Comparison of ENCODE assay signal across 8 cellular contexts in the genomic region with DNA sequence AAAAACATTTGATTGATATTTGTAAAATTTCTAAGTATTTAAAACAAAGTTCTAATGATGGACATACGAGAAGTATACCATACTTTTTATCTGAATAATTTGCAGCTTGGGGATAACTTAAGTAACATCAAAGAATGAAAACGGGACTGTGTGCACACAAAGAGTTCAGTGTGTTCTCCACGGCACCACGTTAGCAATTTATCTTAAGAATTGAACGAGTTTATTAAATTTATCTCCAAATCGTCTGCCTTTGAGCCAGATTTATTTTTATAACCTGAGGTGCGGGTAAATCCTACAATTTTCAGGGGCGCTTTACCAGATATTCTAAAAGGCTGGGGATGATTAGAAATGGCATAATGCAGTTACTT. TPM values are rescaled to one million over a fixed set of nuclear protein-coding genes. Genes with fewer than 3 reads are reported as not detected.
A peak's percentile ranks its signal among the peaks of the same experiment; 100 is the strongest.
DNase-seq lines count a peak whose midpoint lies in the region; ATAC-seq and TF ChIP-seq lines count a peak whose summit lies in the region.

No MANE protein-coding gene starts in this region.

- no peaks in the 10 kb centered on the region for H3K9me3 Mint-ChIP-seq in nephron

- DNase-seq in MG63 = no peak
- DNase-seq in coronary artery (ENCODE audit: low spot score) = no peak
- DNase-seq in islet precursor cell = no peak
- no peak for DNase-seq in NCI-H1436 treated with DMSO at 0.1 percent for 48 hours (lab: John Stamatoyannopoulos, UW)
- no peak for DNase-seq in occipital lobe (lab: John Stamatoyannopoulos, UW)

- H3K27me3 ChIP-seq in BLaER1 treated with 17β-estradiol and CSF1 and Interleukin-3, amounts not matched to agents 10 nM and 100 nM = no peaks in the 10 kb centered on the region
- no peaks in the 10 kb centered on the region for H3K27me3 ChIP-seq in MG63

- H3K36me3 Mint-ChIP-seq in nephron (ENCODE audit: low read depth) = peaks cover 41% of the 10 kb centered on the region

- H3K4me1 Mint-ChIP-seq in nephron = peaks cover 60% of the 10 kb centered on the region

- peak overlapping the region; percentile 100 for H3K27ac Mint-ChIP-seq in nephron

- H3K4me3 Mint-ChIP-seq in nephron = peak overlapping the region; percentile 92 to 100 (median 95)

- H3K4me2 ChIP-seq in BLaER1 treated with 17β-estradiol and CSF1 and Interleukin-3, amounts not matched to agents 10 nM and 100 nM = peak overlapping the region; percentile 74 to 96 (median 91)

- peak overlapping the region; percentile 94 to 99 (median 98) for H3K9ac ChIP-seq in BLaER1 treated with 17β-estradiol and CSF1 and Interleukin-3, amounts not matched to agents 10 nM and 100 nM

- no peak for ATAC-seq in HG02884 (IDR thresholded peaks at IDR 0.05; ENCODE audit: unreplicated experiment)

- H4K20me1 ChIP-seq in BLaER1 treated with 17β-estradiol and CSF1 and Interleukin-3, amounts not matched to agents 10 nM and 100 nM = peaks cover 0 to 44% (median 14%) of the 10 kb centered on the region in 11 experiments; a peak in 8 of 22 replicates

- peaks cover 0 to 2% (median 0%) of the 10 kb centered on the region in 11 experiments; a peak in 2 of 22 replicates for H3K9me3 ChIP-seq in BLaER1 treated with 17β-estradiol and CSF1 and Interleukin-3, amounts not matched to agents 10 nM and 100 nM (replicated peaks in 1 of 11)
- H3K9me3 ChIP-seq in MG63 = no peaks in the 10 kb centered on the region

- H3K27me3 Mint-ChIP-seq in nephron (ENCODE audit: low read depth) = no peaks in the 10 kb centered on the region

- H3K36me3 ChIP-seq in BLaER1 treated with 17β-estradiol and CSF1 and Interleukin-3, amounts not matched to agents 10 nM and 100 nM = peaks cover 13 to 54% (median 28%) of the 10 kb centered on the region in 11 experiments; a peak in 20 of 22 replicates
- H3K36me3 ChIP-seq in MG63 = peaks cover 56% of the 10 kb centered on the region

- no peak for TF ChIP-seq CTCF in coronary artery (IDR thresholded peaks at IDR 0.05)
- no peak for TF ChIP-seq CTCF in nephron (IDR thresholded peaks at IDR 0.05; ENCODE audit: unreplicated experiment in 3 of 3)

- peak overlapping the region; percentile 70 to 92 (median 82) for H3K4me3 ChIP-seq in BLaER1 treated with 17β-estradiol and CSF1 and Interleukin-3, amounts not matched to agents 10 nM and 100 nM
- peak overlapping the region; percentile 68 for H3K4me3 ChIP-seq in MG63
- H3K4me3 ChIP-seq in coronary artery = peak overlapping the region; percentile 73

- H3K27ac ChIP-seq in BLaER1 treated with 17β-estradiol and CSF1 and Interleukin-3, amounts not matched to agents 10 nM and 100 nM = peak overlapping the region; percentile 98 to 100 (median 99)
- H3K27ac ChIP-seq in coronary artery = peak overlapping the region; percentile 95 to 98

- peaks cover 38 to 43% (median 39%) of the 10 kb centered on the region in 10 experiments for H3K4me1 ChIP-seq in BLaER1 treated with 17β-estradiol and CSF1 and Interleukin-3, amounts not matched to agents 10 nM and 100 nM

RNA-seq across cellular contexts. Expression of a gene that starts 3.4 kb away (rescaled TPM):
- 18.0 and 23.1 TPM in 2 replicates for total RNA-seq in MG63 (2014; rRNA removed; shearing (Covaris generic); ENCODE audit: low replicate concordance)
- total RNA-seq in occipital lobe = 165 TPM
